1 cellular context compared by ENCODE assay signal in genomic region chr4:84582302-84582987, GRCh38.
A peak's percentile ranks its signal among the peaks of the same experiment; 100 is the strongest.
TF ChIP-seq lines count a peak whose summit lies in the region.

No MANE protein-coding gene starts in this region.

TF ChIP-seq in HepG2, 621 proteins besides CTCF, POLR2A, EP300 and RAD21 (continued from another document and continues in another):
- TF ChIP-seq ZBTB37 (CRISPR knock-in tag; IDR thresholded peaks at IDR 0.05) (no peak), MAZ (IDR thresholded peaks at IDR 0.05; ENCODE audit: borderline replicate concordance, low read depth, low read length) (peak; percentile 95), MAZ (CRISPR knock-in tag; IDR thresholded peaks at IDR 0.05; ENCODE audit: low read depth) (peak; percentile 81; the same call in 1 of the 2 replicates), ZNF850 (CRISPR knock-in tag; conservative IDR thresholded peaks at IDR 0.05) (no peak), SP1 (IDR thresholded peaks at IDR 0.05) (no peak), SP1 (CRISPR knock-in tag; IDR thresholded peaks at IDR 0.05) (peak; percentile 72), PHF8 (CRISPR knock-in tag; IDR thresholded peaks at IDR 0.05) (no peak), ZFP82 (CRISPR knock-in tag; IDR thresholded peaks at IDR 0.05; ENCODE audit: borderline replicate concordance) (0 out of 2 replicates have a peak, but pooled peaks have one; percentile 41), ZNF460 (CRISPR knock-in tag; IDR thresholded peaks at IDR 0.05; ENCODE audit: borderline replicate concordance) (no peak), NONO (IDR thresholded peaks at IDR 0.05) (no peak), NONO (CRISPR knock-in tag; conservative IDR thresholded peaks at IDR 0.05) (0 out of 2 replicates have a peak, but pooled peaks have one; percentile 18), ZNF567 (CRISPR knock-in tag; IDR thresholded peaks at IDR 0.05; ENCODE audit: borderline replicate concordance) (no peak), RFX5 (IDR thresholded peaks at IDR 0.05; ENCODE audit: low read depth, low read length) (no peak), MEIS2 (CRISPR knock-in tag; IDR thresholded peaks at IDR 0.05) (no peak), NR1H2 (CRISPR knock-in tag; IDR thresholded peaks at IDR 0.05; ENCODE audit: borderline replicate concordance, low read depth) (no peak), ZNF431 (CRISPR knock-in tag; IDR thresholded peaks at IDR 0.05; ENCODE audit: borderline replicate concordance, low read depth) (no peak), ZNF281 (CRISPR knock-in tag; IDR thresholded peaks at IDR 0.05; ENCODE audit: borderline replicate concordance) (no peak), ZSCAN12 (CRISPR knock-in tag; IDR thresholded peaks at IDR 0.05) (no peak), ZNF674 (CRISPR knock-in tag; IDR thresholded peaks at IDR 0.05; ENCODE audit: low read depth) (0 out of 2 replicates have a peak, but pooled peaks have one; percentile 56), SRY (CRISPR knock-in tag; IDR thresholded peaks at IDR 0.05) (no peak), NR3C1 (CRISPR knock-in tag; IDR thresholded peaks at IDR 0.05) (no peak), MAX (IDR thresholded peaks at IDR 0.05) (peak; percentile 58), PATZ1 (CRISPR knock-in tag; IDR thresholded peaks at IDR 0.05) (peak; percentile 95), JUND (CRISPR knock-in tag; IDR thresholded peaks at IDR 0.05) (no peak; the same call in 1 of the 2 replicates), FIP1L1 (IDR thresholded peaks at IDR 0.05; ENCODE audit: borderline replicate concordance, insufficient read depth, low read depth, low read length) (no peak), PAWR (CRISPR knock-in tag; IDR thresholded peaks at IDR 0.05; ENCODE audit: borderline replicate concordance) (no peak), TCF12 (IDR thresholded peaks at IDR 0.05) (no peak), TCF12 (CRISPR knock-in tag; IDR thresholded peaks at IDR 0.05) (no peak), SOX6 (IDR thresholded peaks at IDR 0.05) (no peak), SOX6 (CRISPR knock-in tag; IDR thresholded peaks at IDR 0.05) (no peak), ARID5B (CRISPR knock-in tag; IDR thresholded peaks at IDR 0.05) (peak; percentile 32; the same call in 1 of the 2 replicates), ZNF512 (CRISPR knock-in tag; IDR thresholded peaks at IDR 0.05) (no peak), ARID2 (CRISPR knock-in tag; IDR thresholded peaks at IDR 0.05; ENCODE audit: borderline replicate concordance) (0 out of 2 replicates have a peak, but pooled peaks have one; percentile 8), ZNF605 (CRISPR knock-in tag; IDR thresholded peaks at IDR 0.05) (peak; percentile 40; the same call in 1 of the 2 replicates), CHCHD3 (CRISPR knock-in tag; IDR thresholded peaks at IDR 0.05) (0 out of 2 replicates have a peak, but pooled peaks have one; percentile 11), ZNF556 (CRISPR knock-in tag; IDR thresholded peaks at IDR 0.05; ENCODE audit: borderline replicate concordance) (no peak), HNF1B (CRISPR knock-in tag; IDR thresholded peaks at IDR 0.05) (peak; percentile 35; the same call in 1 of the 2 replicates), SP5 (CRISPR knock-in tag; IDR thresholded peaks at IDR 0.05; ENCODE audit: borderline replicate concordance, low read depth) (peak; percentile 55; the same call in 1 of the 2 replicates), YEATS2 (CRISPR knock-in tag; IDR thresholded peaks at IDR 0.05; ENCODE audit: borderline replicate concordance) (peak; percentile 28; the same call in 1 of the 2 replicates), MYNN (CRISPR knock-in tag; IDR thresholded peaks at IDR 0.05; ENCODE audit: low read depth) (no peak), TAF1 (CRISPR knock-in tag; IDR thresholded peaks at IDR 0.05) (no peak), ZNF292 (CRISPR knock-in tag; IDR thresholded peaks at IDR 0.05; ENCODE audit: borderline replicate concordance, low read depth) (peak; percentile 58; the same call in 1 of the 2 replicates), ZNF546 (CRISPR knock-in tag; conservative IDR thresholded peaks at IDR 0.05) (0 out of 2 replicates have a peak, but pooled peaks have one; percentile 22), ZFP1 (CRISPR knock-in tag; IDR thresholded peaks at IDR 0.05) (no peak), HNRNPK (IDR thresholded peaks at IDR 0.05; ENCODE audit: low read depth, low read length, poor library complexity, severe bottlenecking) (peak; percentile 50), HDAC1 (CRISPR knock-in tag; IDR thresholded peaks at IDR 0.05) (peak; percentile 78), TAF15 (IDR thresholded peaks at IDR 0.05; ENCODE audit: low read depth, low read length, poor library complexity, severe bottlenecking) (no peak), ZNF275 (CRISPR knock-in tag; IDR thresholded peaks at IDR 0.05; ENCODE audit: borderline replicate concordance) (no peak), SNAPC5 (CRISPR knock-in tag; IDR thresholded peaks at IDR 0.05; ENCODE audit: borderline replicate concordance) (no peak), GLI4 (CRISPR knock-in tag; IDR thresholded peaks at IDR 0.05; ENCODE audit: borderline replicate concordance) (no peak), SPEN (CRISPR knock-in tag; IDR thresholded peaks at IDR 0.05; ENCODE audit: low read depth) (peak; percentile 44; the same call in 1 of the 2 replicates), ZNF282 (IDR thresholded peaks at IDR 0.05; ENCODE audit: partially characterized antibody) (no peak), MIER3 (CRISPR knock-in tag; IDR thresholded peaks at IDR 0.05; ENCODE audit: borderline replicate concordance) (0 out of 2 replicates have a peak, but pooled peaks have one; percentile 48), MBD4 (IDR thresholded peaks at IDR 0.05; ENCODE audit: borderline replicate concordance, low read length) (no peak), DRAP1 (CRISPR knock-in tag; IDR thresholded peaks at IDR 0.05) (peak; percentile 54; the same call in 1 of the 2 replicates), PPARG (CRISPR knock-in tag; conservative IDR thresholded peaks at IDR 0.05) (no peak), KDM5B (CRISPR knock-in tag; IDR thresholded peaks at IDR 0.05; ENCODE audit: borderline replicate concordance) (0 out of 2 replicates have a peak, but pooled peaks have one; percentile 1)
